ENCODE assay signal across 1 cellular context in genomic region chr7:975702-976473, GRCh38.
A peak's percentile ranks its signal among the peaks of the same experiment; 100 is the strongest.
TF ChIP-seq lines count a peak whose summit lies in the region.

No MANE protein-coding gene starts in this region.

TF ChIP-seq in HepG2, 621 proteins besides CTCF, POLR2A, EP300 and RAD21 (continued from another document and continues in another):
- TF ChIP-seq ZGPAT (CRISPR knock-in tag; IDR thresholded peaks at IDR 0.05) (no peak), PTBP1 (IDR thresholded peaks at IDR 0.05; ENCODE audit: low read depth, low read length, poor library complexity, severe bottlenecking) (no peak), SP4 (CRISPR knock-in tag; IDR thresholded peaks at IDR 0.05) (0 out of 2 replicates have a peak, but pooled peaks have one; percentile 21), ZNF558 (CRISPR knock-in tag; IDR thresholded peaks at IDR 0.05; ENCODE audit: borderline replicate concordance) (0 out of 2 replicates have a peak, but pooled peaks have one; percentile 14), ZNF777 (CRISPR knock-in tag; IDR thresholded peaks at IDR 0.05) (0 out of 2 replicates have a peak, but pooled peaks have one; percentile 5), SIN3A (IDR thresholded peaks at IDR 0.05; ENCODE audit: borderline replicate concordance, low read depth, low read length) (0 out of 2 replicates have a peak, but pooled peaks have one; percentile 16), TARDBP (CRISPR knock-in tag; IDR thresholded peaks at IDR 0.05) (peak; percentile 14; the same call in 1 of the 2 replicates), HMGXB4 (CRISPR knock-in tag; IDR thresholded peaks at IDR 0.05; ENCODE audit: borderline replicate concordance in 1 of 2, low read depth in 1 of 2) (0 out of 4 replicates have a peak, but pooled peaks of 1 of the 2 experiments have one; percentile 3), CHD4 (IDR thresholded peaks at IDR 0.05; ENCODE audit: borderline replicate concordance, low read length) (0 out of 2 replicates have a peak, but pooled peaks have one; percentile 19), THAP7 (CRISPR knock-in tag; IDR thresholded peaks at IDR 0.05) (0 out of 2 replicates have a peak, but pooled peaks have one; percentile 23), PAWR (CRISPR knock-in tag; IDR thresholded peaks at IDR 0.05; ENCODE audit: borderline replicate concordance) (no peak), RBM39 (IDR thresholded peaks at IDR 0.05; ENCODE audit: low read depth, low read length, poor library complexity, severe bottlenecking) (peak; percentile 83), ZIK1 (CRISPR knock-in tag; IDR thresholded peaks at IDR 0.05; ENCODE audit: borderline replicate concordance, low read depth) (peak; percentile 59; the same call in 1 of the 2 replicates), KAT8 (CRISPR knock-in tag; IDR thresholded peaks at IDR 0.05) (0 out of 2 replicates have a peak, but pooled peaks have one; percentile 8), ZNF44 (CRISPR knock-in tag; IDR thresholded peaks at IDR 0.05) (no peak), ZNF407 (CRISPR knock-in tag; IDR thresholded peaks at IDR 0.05; ENCODE audit: not compliant biosample characterization) (no peak), ZNF746 (CRISPR knock-in tag; IDR thresholded peaks at IDR 0.05) (no peak), HNRNPL (IDR thresholded peaks at IDR 0.05; ENCODE audit: low read depth, low read length) (peak; percentile 52; the same call in 1 of the 2 replicates), KLF12 (CRISPR knock-in tag; IDR thresholded peaks at IDR 0.05; ENCODE audit: borderline replicate concordance) (peak; percentile 17; the same call in 1 of the 2 replicates), ZNF503 (CRISPR knock-in tag; IDR thresholded peaks at IDR 0.05) (0 out of 2 replicates have a peak, but pooled peaks have one; percentile 0), ARID2 (CRISPR knock-in tag; IDR thresholded peaks at IDR 0.05; ENCODE audit: borderline replicate concordance) (peak; percentile 43; the same call in 1 of the 2 replicates), ZSCAN30 (CRISPR knock-in tag; IDR thresholded peaks at IDR 0.05) (0 out of 2 replicates have a peak, but pooled peaks have one; percentile 48), POLR2G (IDR thresholded peaks at IDR 0.05; ENCODE audit: low read depth, low read length) (peak; percentile 45), ZNF605 (CRISPR knock-in tag; IDR thresholded peaks at IDR 0.05) (peak; percentile 67; the same call in 1 of the 2 replicates), KLF16 (CRISPR knock-in tag; IDR thresholded peaks at IDR 0.05) (0 out of 4 replicates have a peak, but pooled peaks of 1 of the 2 experiments have one; percentile 5), ZNF878 (CRISPR knock-in tag; IDR thresholded peaks at IDR 0.05) (peak; percentile 57; the same call in 1 of the 2 replicates), ZSCAN31 (CRISPR knock-in tag; IDR thresholded peaks at IDR 0.05; ENCODE audit: low read depth) (no peak), ZBTB7B (CRISPR knock-in tag; IDR thresholded peaks at IDR 0.05) (peak; percentile 64; the same call in 1 of the 2 replicates)
- TF ChIP-seq, protein P1, sequence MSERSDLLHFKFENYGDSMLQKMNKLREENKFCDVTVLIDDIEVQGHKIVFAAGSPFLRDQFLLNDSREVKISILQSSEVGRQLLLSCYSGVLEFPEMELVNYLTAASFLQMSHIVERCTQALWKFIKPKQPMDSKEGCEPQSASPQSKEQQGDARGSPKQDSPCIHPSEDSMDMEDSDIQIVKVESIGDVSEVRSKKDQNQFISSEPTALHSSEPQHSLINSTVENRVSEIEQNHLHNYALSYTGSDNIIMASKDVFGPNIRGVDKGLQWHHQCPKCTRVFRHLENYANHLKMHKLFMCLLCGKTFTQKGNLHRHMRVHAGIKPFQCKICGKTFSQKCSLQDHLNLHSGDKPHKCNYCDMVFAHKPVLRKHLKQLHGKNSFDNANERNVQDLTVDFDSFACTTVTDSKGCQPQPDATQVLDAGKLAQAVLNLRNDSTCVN (CRISPR knock-in tag; IDR thresholded peaks at IDR 0.05; ENCODE audit: borderline replicate concordance), result 0 out of 2 replicates have a peak, but pooled peaks have one; percentile 16
- TF ChIP-seq, protein P2, sequence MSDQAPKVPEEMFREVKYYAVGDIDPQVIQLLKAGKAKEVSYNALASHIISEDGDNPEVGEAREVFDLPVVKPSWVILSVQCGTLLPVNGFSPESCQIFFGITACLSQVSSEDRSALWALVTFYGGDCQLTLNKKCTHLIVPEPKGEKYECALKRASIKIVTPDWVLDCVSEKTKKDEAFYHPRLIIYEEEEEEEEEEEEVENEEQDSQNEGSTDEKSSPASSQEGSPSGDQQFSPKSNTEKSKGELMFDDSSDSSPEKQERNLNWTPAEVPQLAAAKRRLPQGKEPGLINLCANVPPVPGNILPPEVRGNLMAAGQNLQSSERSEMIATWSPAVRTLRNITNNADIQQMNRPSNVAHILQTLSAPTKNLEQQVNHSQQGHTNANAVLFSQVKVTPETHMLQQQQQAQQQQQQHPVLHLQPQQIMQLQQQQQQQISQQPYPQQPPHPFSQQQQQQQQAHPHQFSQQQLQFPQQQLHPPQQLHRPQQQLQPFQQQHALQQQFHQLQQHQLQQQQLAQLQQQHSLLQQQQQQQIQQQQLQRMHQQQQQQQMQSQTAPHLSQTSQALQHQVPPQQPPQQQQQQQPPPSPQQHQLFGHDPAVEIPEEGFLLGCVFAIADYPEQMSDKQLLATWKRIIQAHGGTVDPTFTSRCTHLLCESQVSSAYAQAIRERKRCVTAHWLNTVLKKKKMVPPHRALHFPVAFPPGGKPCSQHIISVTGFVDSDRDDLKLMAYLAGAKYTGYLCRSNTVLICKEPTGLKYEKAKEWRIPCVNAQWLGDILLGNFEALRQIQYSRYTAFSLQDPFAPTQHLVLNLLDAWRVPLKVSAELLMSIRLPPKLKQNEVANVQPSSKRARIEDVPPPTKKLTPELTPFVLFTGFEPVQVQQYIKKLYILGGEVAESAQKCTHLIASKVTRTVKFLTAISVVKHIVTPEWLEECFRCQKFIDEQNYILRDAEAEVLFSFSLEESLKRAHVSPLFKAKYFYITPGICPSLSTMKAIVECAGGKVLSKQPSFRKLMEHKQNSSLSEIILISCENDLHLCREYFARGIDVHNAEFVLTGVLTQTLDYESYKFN (CRISPR knock-in tag; conservative IDR thresholded peaks at IDR 0.05), result peak; percentile 20; the same call in 1 of the 2 replicates
- TF ChIP-seq, protein P3, sequence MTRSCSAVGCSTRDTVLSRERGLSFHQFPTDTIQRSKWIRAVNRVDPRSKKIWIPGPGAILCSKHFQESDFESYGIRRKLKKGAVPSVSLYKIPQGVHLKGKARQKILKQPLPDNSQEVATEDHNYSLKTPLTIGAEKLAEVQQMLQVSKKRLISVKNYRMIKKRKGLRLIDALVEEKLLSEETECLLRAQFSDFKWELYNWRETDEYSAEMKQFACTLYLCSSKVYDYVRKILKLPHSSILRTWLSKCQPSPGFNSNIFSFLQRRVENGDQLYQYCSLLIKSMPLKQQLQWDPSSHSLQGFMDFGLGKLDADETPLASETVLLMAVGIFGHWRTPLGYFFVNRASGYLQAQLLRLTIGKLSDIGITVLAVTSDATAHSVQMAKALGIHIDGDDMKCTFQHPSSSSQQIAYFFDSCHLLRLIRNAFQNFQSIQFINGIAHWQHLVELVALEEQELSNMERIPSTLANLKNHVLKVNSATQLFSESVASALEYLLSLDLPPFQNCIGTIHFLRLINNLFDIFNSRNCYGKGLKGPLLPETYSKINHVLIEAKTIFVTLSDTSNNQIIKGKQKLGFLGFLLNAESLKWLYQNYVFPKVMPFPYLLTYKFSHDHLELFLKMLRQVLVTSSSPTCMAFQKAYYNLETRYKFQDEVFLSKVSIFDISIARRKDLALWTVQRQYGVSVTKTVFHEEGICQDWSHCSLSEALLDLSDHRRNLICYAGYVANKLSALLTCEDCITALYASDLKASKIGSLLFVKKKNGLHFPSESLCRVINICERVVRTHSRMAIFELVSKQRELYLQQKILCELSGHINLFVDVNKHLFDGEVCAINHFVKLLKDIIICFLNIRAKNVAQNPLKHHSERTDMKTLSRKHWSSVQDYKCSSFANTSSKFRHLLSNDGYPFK (CRISPR knock-in tag; IDR thresholded peaks at IDR 0.05; ENCODE audit: borderline replicate concordance), result no peak
